ENCODE assay signal across 11 cellular contexts in the genomic region with DNA sequence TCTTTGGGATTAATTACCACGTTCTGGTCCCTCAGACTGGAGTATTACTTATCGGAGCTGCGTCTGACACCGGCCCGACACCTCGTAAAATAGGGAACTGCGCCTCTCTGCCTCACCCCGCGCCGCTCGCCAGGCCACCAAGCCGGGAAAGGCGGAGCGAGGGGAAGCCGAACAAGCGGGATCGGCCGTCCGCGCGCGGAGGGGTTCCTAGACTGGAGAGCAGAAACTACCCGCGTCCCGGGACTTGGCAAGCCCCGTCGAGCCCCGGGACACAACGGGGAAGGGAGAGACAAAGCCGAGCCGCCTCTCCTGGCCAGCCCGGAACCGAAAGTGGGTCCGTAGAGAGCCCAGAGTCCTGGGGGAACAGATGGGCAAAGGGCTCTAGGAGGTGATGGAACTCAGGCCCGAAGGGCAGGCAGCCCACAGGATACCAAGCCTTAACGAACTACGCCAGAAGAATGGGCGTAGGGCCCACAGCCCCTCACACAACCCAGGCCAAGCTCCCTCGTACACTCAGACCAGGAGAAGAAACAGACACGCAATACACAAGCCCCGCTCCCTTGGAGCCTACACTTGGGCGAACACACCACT. TPM values are rescaled to one million over a fixed set of nuclear protein-coding genes. Genes with fewer than 3 reads are reported as not detected.
A peak's percentile ranks its signal among the peaks of the same experiment; 100 is the strongest.
DNase-seq lines count a peak whose midpoint lies in the region; ATAC-seq, FAIRE-seq and TF ChIP-seq lines count a peak whose summit lies in the region.
"Had no signal": no experiment of that assay in that cellular context is flagged by ENCODE, and none has a peak within 500 bp of the region (broad histone marks: within the 10 kb centered on the region; RNA-seq: fewer than 3 reads in every experiment).

No MANE protein-coding gene starts in this region.

- RAD21 ChIA-PET in GM12878 (lab: Charles Lee; ENCODE audit: unreplicated experiment): no interaction called here

- TF ChIP-seq POLR2A in GM12878 (IDR thresholded peaks at IDR 0.05; ENCODE audit: low read depth, low read length): no peak
- TF ChIP-seq POLR2A in lower leg skin (IDR thresholded peaks at IDR 0.05): no peak

- H3K4me1 ChIP-seq in GM12878 (ENCODE audit: control insufficient read depth, insufficient read depth, low read length): no peaks in the 10 kb centered on the region
- peaks cover 46% of the 10 kb centered on the region for H3K4me1 ChIP-seq in stomach smooth muscle (ENCODE audit: control insufficient read depth, insufficient read depth, low read length)

- SMC1A ChIA-PET in GM12878 (lab: Charles Lee; ENCODE audit: uncharacterized antibody, unreplicated experiment): no interaction called here

- ATAC-seq in GM12878 (0 out of 3 replicates have a peak, but pooled peaks have one; percentile 19), GM18868 (IDR thresholded peaks at IDR 0.05; ENCODE audit: unreplicated experiment) (no peak)

- CTCF ChIA-PET in GM12878 (lab: Yijun Ruan, JAX): interaction anchor here (1.8 kb wide), 1 partner anchor 9 kb away, joined by 5 read pairs; no protein-coding TSS in a partner anchor

- no peak for TF ChIP-seq CTCF in GM12878 (IDR thresholded peaks at IDR 0.05 in 2 of 3, conservative IDR thresholded peaks at IDR 0.05 in 1 of 3; ENCODE audit: control insufficient read depth in 2 of 3, extremely low read depth in 1 of 3, insufficient read depth in 1 of 3, low read depth in 3 of 3, low read length in 3 of 3)
- no peak for TF ChIP-seq CTCF in lower leg skin (IDR thresholded peaks at IDR 0.05)

- no peaks in the 10 kb centered on the region for H3K79me2 ChIP-seq in GM12878 (ENCODE audit: control insufficient read depth, insufficient read depth, low read length)

- H3K9me3 ChIP-seq in GM12878 (replicated peaks; ENCODE audit: control insufficient read depth, insufficient read depth, low read length) (no peaks in the 10 kb centered on the region; the same call in 2 of the 3 replicates), stomach smooth muscle (ENCODE audit: control insufficient read depth in 2 of 2, low read length in 2 of 2) (peaks cover 0 to 3% of the 10 kb centered on the region in 2 donors)

- 15% methylated on average over 39 of the region's 42 CpGs for WGBS in GM12878 (ENCODE audit: insufficient coverage, insufficient replicate concordance, low lambda C conversion rate, missing lambda C conversion rate)
- 1 to 2% methylated on average over 39 to 41 of the region's 42 CpGs for WGBS in lower leg skin, 2 donors

- TF ChIP-seq RAD21 in GM12878 (IDR thresholded peaks at IDR 0.05; ENCODE audit: insufficient read depth, low read depth, low read length): no peak

- H3K9ac ChIP-seq in GM12878 (ENCODE audit: control insufficient read depth, insufficient read depth, low read length) (no peak overlapping the region), stomach smooth muscle (ENCODE audit: low read length in 2 of 2) (no peak overlapping the region)

- POLR2A ChIA-PET in GM12878 (lab: Charles Lee): no interaction called here

- H4K20me1 ChIP-seq in GM12878 (ENCODE audit: control insufficient read depth, insufficient read depth): no peaks in the 10 kb centered on the region

- H3K36me3 ChIP-seq in GM12878 (ENCODE audit: control insufficient read depth in 2 of 2, insufficient read depth in 2 of 2, low read length in 1 of 2) (no peaks in the 10 kb centered on the region), stomach smooth muscle (ENCODE audit: control insufficient read depth in 2 of 2, insufficient read depth in 2 of 2, low read length in 2 of 2) (no peaks in the 10 kb centered on the region)

- FAIRE-seq in GM12878 (lab: Jason Lieb, UNC): no peak
- FAIRE-seq: A204.1 had no signal

- no TSS peak for BruUV-seq in GM12878 (replicated peaks; lab: Mats Ljungman, UMichigan)

- in situ Hi-C loops in GM12878 (cut with MboI): loop anchor here (25.0 kb wide), 1 partner anchor 865 kb away; no protein-coding TSS in a partner anchor

- no peak overlapping the region for H3K27ac ChIP-seq in GM12878 (ENCODE audit: control insufficient read depth, insufficient read depth)
- H3K27ac ChIP-seq in stomach smooth muscle (ENCODE audit: low read length): no peak overlapping the region
- H3K27ac ChIP-seq: epithelial cell of prostate had no signal

- DNase-seq in NOMO-1 (lab: John Stamatoyannopoulos, UW; ENCODE audit: unreplicated experiment in 2 of 2) (peak; percentile 36 to 37), NOMO-1 treated with dmso at 0.1 percent for 144 hours (lab: John Stamatoyannopoulos, UW; ENCODE audit: unreplicated experiment) (no peak), GM12878 (ENCODE audit: low read depth, low spot score) (no peak), lower leg skin (ENCODE audit: low spot score in 2 of 2) (no peak), GF-D8 (lab: John Stamatoyannopoulos, UW) (no peak)
- no peak for DNase-seq in activated effector memory CD4-positive, alpha-beta T cell treated with Interleukin-2 at 50 U/mL for 16 hours

- no peak for TF ChIP-seq EP300 in GM12878 (IDR thresholded peaks at IDR 0.05; ENCODE audit: borderline replicate concordance in 1 of 2, control insufficient read depth in 1 of 2, low read depth in 2 of 2, low read length in 2 of 2)

- H3K27me3 ChIP-seq in GM12878 (replicated peaks in 1 of 2; ENCODE audit: control insufficient read depth in 2 of 2, insufficient read depth in 2 of 2, low read length in 1 of 2) (peaks cover 32 to 47% of the 10 kb centered on the region in 2 experiments), stomach smooth muscle (ENCODE audit: control insufficient read depth in 1 of 2, insufficient read depth in 2 of 2, low read length in 2 of 2) (peaks cover 89 to 98% of the 10 kb centered on the region in 2 donors)

- H3K4me2 ChIP-seq in GM12878 (ENCODE audit: control insufficient read depth, insufficient read depth): no peak overlapping the region; the same call in 1 of the 2 replicates

- H2AFZ ChIP-seq in GM12878 (ENCODE audit: control insufficient read depth, low read depth, low read length): no peak overlapping the region

- H3K4me3 ChIP-seq in GM12878 (no peak overlapping the region), lower leg skin (ENCODE audit: low read depth, poor library complexity, severe bottlenecking) (peak overlapping the region; percentile 18), stomach smooth muscle (ENCODE audit: low read length in 2 of 2) (peak overlapping the region; percentile 42 to 74)

- intact Hi-C loops in GM12878 (cut with micrococcal nuclease; ENCODE audit: unreplicated experiment) (no loop called here), lower leg skin (cut with DNase I; ENCODE audit: low total_unique reads) (no loop called here)

TF ChIP-seq in GM12878, 131 proteins besides CTCF, POLR2A, EP300 and RAD21:
- no peak for TF ChIP-seq TCF12 (IDR thresholded peaks at IDR 0.05; ENCODE audit: low read depth, low read length)
- no peak for TF ChIP-seq BCL11A (IDR thresholded peaks at IDR 0.05; ENCODE audit: low read depth, low read length)
- TF ChIP-seq POLR2AphosphoS5 (IDR thresholded peaks at IDR 0.05; ENCODE audit: low read length): no peak
- TF ChIP-seq BRCA1 (IDR thresholded peaks at IDR 0.05; ENCODE audit: low read depth, low read length): no peak
- no peak for TF ChIP-seq GATAD2B (conservative IDR thresholded peaks at IDR 0.05; ENCODE audit: low read depth)
- no peak for TF ChIP-seq STAT3 (IDR thresholded peaks at IDR 0.05; ENCODE audit: low read depth, low read length)
- no peak for TF ChIP-seq IRF3 (IDR thresholded peaks at IDR 0.05)
- TF ChIP-seq RB1 (IDR thresholded peaks at IDR 0.05; ENCODE audit: borderline replicate concordance): no peak
- no peak for TF ChIP-seq SP1 (IDR thresholded peaks at IDR 0.05; ENCODE audit: low read depth, low read length)
- no peak for TF ChIP-seq HDAC2 (IDR thresholded peaks at IDR 0.05)

RNA-seq across cellular contexts. Expression of gene LBX1, which starts 6.5 kb away (rescaled TPM):
- not detected in 2 replicates for total RNA-seq in GM12878 (2013; cell fraction: nucleolus; rRNA removed)
- total RNA-seq in GM12878 (2014; rRNA removed) (not detected in 2 replicates), GM12878 (2014; rRNA removed; fragmentation: Illumina TruSeq; extraction: Trizol) (not detected in 2 replicates), GM12878 (2021) (not detected in 2 replicates), lower leg skin (not detected)
- not detected for polyA plus RNA-seq in GM12878 (2011; ENCODE audit: low read depth)
- polyA plus RNA-seq in GM12878 (2011; rRNA removed) (not detected in 2 replicates), GM12878 (2014; fragmentation: Illumina TruSeq; extraction: Trizol) (not detected in 2 replicates), GM12878 (2014; fragmentation: Nextera tagmentation; extraction: Ambion mirVana) (not detected), GM12878 (2014; rRNA removed) (not detected in 2 replicates), GM12878 (2016; fragmentation: Nextera tagmentation; extraction: Ambion mirVana) (not detected)
- polyA plus RNA-seq in GM12878 (2011; cell fraction: cytosol; rRNA removed): not detected in 2 replicates
- not detected in 2 replicates for polyA plus RNA-seq in GM12878 (2011; cell fraction: nucleus; rRNA removed)
- not detected in 2 replicates for polyA plus RNA-seq in GM12878 (2012)
- polyA minus RNA-seq in GM12878 (2011; rRNA and poly(A)+ RNA removed): not detected in 2 replicates
- polyA minus RNA-seq in GM12878 (2011; cell fraction: cytosol; rRNA and poly(A)+ RNA removed): not detected in 2 replicates
- not detected in 2 replicates for polyA minus RNA-seq in GM12878 (2011; cell fraction: nucleus; rRNA and poly(A)+ RNA removed)
- total RNA-seq: renal cortical epithelial cell had no signal

Comparison
In these comparisons a context has a peak if more than half of its experiments do, and no peak if none do; other contexts are left out.
1. DNase-seq: peak in NOMO-1 (2 of 2); none in NOMO-1 treated with dmso at 0.1 percent for 144 hours (single experiment), GM12878 (single experiment), lower leg skin (0 of 2), GF-D8 (single experiment) and activated effector memory CD4-positive, alpha-beta T cell treated with Interleukin-2 at 50 U/mL for 16 hours (single experiment).